In genomic region chr4:82661153-82661552, GRCh38 we compare ENCODE assay signal across 19 cellular contexts.
"Had no signal": no experiment of that assay in that cellular context is flagged by ENCODE, and none has a peak within 500 bp of the region (broad histone marks: within the 10 kb centered on the region; RNA-seq: fewer than 3 reads in every experiment).

No MANE protein-coding gene starts in this region.

- H3K4me1 Mint-ChIP-seq: IgD-negative memory B cell had no signal

- H3K27ac ChIP-seq: HL-60, KMS-11, RWPE1 had no signal

- H3K9me2 ChIP-seq: SK-N-SH had no signal

- H3K4me3 Mint-ChIP-seq: IgD-negative memory B cell had no signal

- H3K9ac ChIP-seq: KMS-11, SK-N-SH had no signal

- H3K4me3 ChIP-seq: K562 had no signal

- H3K4me2 ChIP-seq: KMS-11, SK-N-SH had no signal

- H3K27ac Mint-ChIP-seq: IgD-negative memory B cell had no signal

- DNase-seq: Kasumi-1, MM.1S, NCI-H1092 treated with DMSO at 0.1 percent for 48 hours, NCI-H146, NCI-H1694 treated with DMSO at 0.1 percent for 48 hours, NCI-H2171, NCI-H226, NCI-H446, NCI-H510A, NCI-H524 treated with DMSO at 0.1 percent for 48 hours, NCI-H774, SHP77, SK-N-SH, SW 1271 had no signal

- H3K36me3 Mint-ChIP-seq: IgD-negative memory B cell had no signal

- H3K9me3 ChIP-seq: SK-N-SH had no signal
